ENCODE assay signal across 18 cellular contexts in genomic region chr9:114238471-114238870, GRCh38.
DNase-seq lines count a peak whose midpoint lies in the region; ATAC-seq and TF ChIP-seq lines count a peak whose summit lies in the region.
"Had no signal": no experiment of that assay in that cellular context is flagged by ENCODE, and none has a peak within 500 bp of the region (broad histone marks: within the 10 kb centered on the region; RNA-seq: fewer than 3 reads in every experiment).

No MANE protein-coding gene starts in this region.

- 55 to 70% (median 64%) methylated on average over 8 of the region's 8 CpGs for WGBS in adrenal gland, 4 donors
- 52% methylated on average over 5 of the region's 8 CpGs; no CpG with 5 or more reads in 1 of the 2 donors for WGBS in gastroesophageal sphincter (ENCODE audit: low coverage in 1 of 2), 2 donors

- H3K36me3 ChIP-seq in adrenal gland (replicated peaks in 1 of 2) (no peaks in the 10 kb centered on the region), gastroesophageal sphincter (peaks cover 0 to 8% of the 10 kb centered on the region in 2 donors)
- H3K36me3 ChIP-seq: gastrocnemius medialis had no signal

- H3K9me3 ChIP-seq in adrenal gland (replicated peaks in 1 of 3) (no peaks in the 10 kb centered on the region), gastroesophageal sphincter (no peaks in the 10 kb centered on the region)
- H3K9me3 ChIP-seq: gastrocnemius medialis had no signal

- TF ChIP-seq CTCF in adrenal gland (IDR thresholded peaks at IDR 0.05) = no peak
- TF ChIP-seq CTCF in gastroesophageal sphincter (IDR thresholded peaks at IDR 0.05) = no peak

- H3K4me1 ChIP-seq in adrenal gland (replicated peaks in 1 of 2) = peaks cover 0 to 4% of the 10 kb centered on the region in 2 donors
- H3K4me1 ChIP-seq in gastroesophageal sphincter = peaks cover 0 to 35% (median 4%) of the 10 kb centered on the region in 3 donors

- H3K27me3 ChIP-seq in adrenal gland (no peaks in the 10 kb centered on the region), gastroesophageal sphincter (no peaks in the 10 kb centered on the region)
- H3K27me3 ChIP-seq: gastrocnemius medialis had no signal

- H3K4me3 ChIP-seq in adrenal gland = no peak overlapping the region
- H3K4me3 ChIP-seq in gastroesophageal sphincter = no peak overlapping the region
- H3K4me3 ChIP-seq: gastrocnemius medialis had no signal

- ATAC-seq in gastroesophageal sphincter (peak; percentile 52), left lobe of liver (peak; percentile 90), HG02973 (IDR thresholded peaks at IDR 0.05; ENCODE audit: unreplicated experiment) (no peak)
- ATAC-seq: gastrocnemius medialis had no signal

- H3K27ac ChIP-seq in adrenal gland = peak overlapping the region in 2 of 5 donors; percentile 21 to 85
- no peak overlapping the region for H3K27ac ChIP-seq in gastroesophageal sphincter

- TF ChIP-seq POLR2A in adrenal gland (IDR thresholded peaks at IDR 0.05) (no peak), gastroesophageal sphincter (IDR thresholded peaks at IDR 0.05) (no peak)

- peak in 5 of 7 donors; percentile 11 to 56 (median 29) for DNase-seq in adrenal gland
- DNase-seq in left lobe of liver (ENCODE audit: low spot score) = peak; percentile 67
- DNase-seq in stromal cell of bone marrow (ENCODE audit: low read depth) = peak; percentile 62
- DNase-seq in amygdala (lab: John Stamatoyannopoulos, UW) = no peak
- DNase-seq in NCI-H774 (lab: John Stamatoyannopoulos, UW) = no peak
- DNase-seq in HUDEP-2 (lab: John Stamatoyannopoulos, UW; ENCODE audit: unreplicated experiment in 76 of 76) = no peak
- DNase-seq: activated CD4-positive, alpha-beta T cell treated with anti-CD3 and anti-CD28 coated beads, Interleukin-2, amount 50 U/mL, for 1 hour; activated naive CD4-positive, alpha-beta T cell treated with anti-CD3 and anti-CD28 coated beads, Interleukin-2, amount 50 U/mL, for 16 hours; gastrocnemius medialis; GF-D8; KG1; MM.1S; NCI-H1436 treated with DMSO at 0.1 percent for 48 hours; retina; stimulated activated CD4-positive, alpha-beta T cell treated with anti-CD3 and anti-CD28 coated beads, Interleukin-4, amount 100 ng/mL, for 1 hour; stimulated activated naive B cell treated with anti-CD40 and anti-IgM and Interleukin-4, amounts not matched to agents 10 μg/mL and 1 μg/mL and 100 μg/mL, for 72 hours had no signal

- no peak for TF ChIP-seq EP300 in gastroesophageal sphincter (IDR thresholded peaks at IDR 0.05)

- intact Hi-C loops in adrenal gland (cut with DNase I) = no loop called here

Comparison
In these comparisons a context has a peak if more than half of its experiments do, and no peak if none do; other contexts are left out.
1. DNase-seq: peak in adrenal gland (5 of 7), left lobe of liver (single experiment) and stromal cell of bone marrow (single experiment); none in amygdala (0 of 56), NCI-H774 (single experiment) and HUDEP-2 (0 of 76).